ENCODE assay signal across 22 cellular contexts in the genomic region with DNA sequence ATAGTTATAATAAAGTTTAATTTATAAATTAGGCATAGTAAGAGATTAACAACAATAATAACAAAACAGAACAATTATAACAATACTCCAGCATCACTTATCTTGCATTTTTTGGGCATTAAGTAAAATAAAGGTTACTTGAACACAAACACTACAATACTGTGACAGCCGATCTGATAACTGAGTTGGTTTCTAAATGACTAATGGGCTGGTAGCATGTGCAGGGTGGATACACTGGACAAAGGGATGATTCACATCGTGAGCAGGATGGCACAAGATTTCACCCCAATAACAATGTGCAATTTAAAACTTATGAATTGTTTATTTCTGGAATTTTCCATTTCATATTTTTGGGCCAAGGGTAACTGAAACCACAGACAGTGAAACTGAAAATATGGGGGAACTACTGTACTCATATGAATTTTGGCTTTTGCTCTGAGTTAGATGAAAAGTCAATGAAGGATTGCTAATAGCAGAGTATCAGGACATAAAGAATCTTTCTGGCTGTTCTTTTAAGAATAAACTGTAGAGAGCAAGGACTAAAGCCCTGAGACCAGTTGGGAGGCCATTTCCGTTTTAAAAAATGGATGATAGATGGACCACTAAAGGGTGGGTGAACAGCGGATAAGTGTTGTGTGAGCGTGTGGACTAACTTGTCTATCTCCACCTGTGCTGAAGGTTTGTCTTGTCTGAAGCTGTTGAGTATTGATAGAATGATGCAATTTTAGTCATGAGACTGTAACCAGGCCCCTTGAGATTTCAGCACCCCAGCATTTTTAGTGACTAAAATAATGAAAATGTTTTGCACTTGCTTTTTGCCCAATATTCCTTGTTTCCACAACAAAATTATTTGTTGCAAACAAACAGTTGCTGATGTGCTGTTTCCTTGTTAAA. TPM values are rescaled to one million over a fixed set of nuclear protein-coding genes. Genes with fewer than 3 reads are reported as not detected.
DNase-seq lines count a peak whose midpoint lies in the region; ATAC-seq, FAIRE-seq and TF ChIP-seq lines count a peak whose summit lies in the region.
"Had no signal": no experiment of that assay in that cellular context is flagged by ENCODE, and none has a peak within 500 bp of the region (broad histone marks: within the 10 kb centered on the region; RNA-seq: fewer than 3 reads in every experiment).

No MANE protein-coding gene starts in this region.

- H3K4me3 ChIP-seq in GM12878 = no peak overlapping the region
- H3K4me3 ChIP-seq: tibial artery had no signal

- SMC1A ChIA-PET in GM12878 (lab: Charles Lee; ENCODE audit: uncharacterized antibody, unreplicated experiment) = no interaction called here

- no peak for TF ChIP-seq RAD21 in GM12878 (IDR thresholded peaks at IDR 0.05; ENCODE audit: insufficient read depth, low read depth, low read length)

- no peaks in the 10 kb centered on the region for H3K36me3 ChIP-seq in GM12878 (ENCODE audit: control insufficient read depth in 2 of 2, insufficient read depth in 2 of 2, low read length in 1 of 2)
- H3K36me3 ChIP-seq: tibial artery had no signal

- H3K4me1 Mint-ChIP-seq in activated T-cell treated with anti-CD3 and anti-CD28 coated beads, Interleukin-2, amount 50 U/mL, for 72 hours (ENCODE audit: low read depth) = peaks cover 11% of the 10 kb centered on the region
- H3K4me1 Mint-ChIP-seq in stimulated activated memory B cell treated with anti-CD40 and anti-IgM and Interleukin-4, amounts not matched to agents 10 μg/mL and 1 μg/mL and 100 μg/mL, for 72 hours = peaks cover 20% of the 10 kb centered on the region
- no peaks in the 10 kb centered on the region for H3K4me1 Mint-ChIP-seq in glutamatergic neuron (ENCODE audit: low read depth, unreplicated experiment)

- no peak for DNase-seq in activated T-cell treated with anti-CD3 and anti-CD28 coated beads, Interleukin-2, amount 50 U/mL, for 72 hours
- DNase-seq in activated T-cell treated with anti-CD3 and anti-CD28 coated beads, Interleukin-2, amount 50 U/mL, for 48 hours = no peak
- DNase-seq in HPDE6-E6E7 (ENCODE audit: extremely low spot score) (peak; percentile 94), GM12878 (ENCODE audit: low read depth, low spot score) (peak; percentile 17), NCI-H510A (lab: John Stamatoyannopoulos, UW) (no peak), glutamatergic neuron (no peak)
- DNase-seq: activated CD8-positive, alpha-beta memory T cell treated with anti-CD3 and anti-CD28 coated beads, Interleukin-2, amount 50 U/mL, for 4 hours; GDM1; H7; KBM-7; midbrain; NCI-H524; right cardiac atrium; stimulated activated CD4-positive, alpha-beta T cell treated with anti-CD3 and anti-CD28 coated beads, Interleukin-2, amount 100 ng/mL, for 48 hours; stimulated activated CD8-positive, alpha-beta memory T cell treated with anti-CD3 and anti-CD28 coated beads, Interleukin-4, amount 100 ng/mL, for 48 hours; SW 1271; tibial artery had no signal

- POLR2A ChIA-PET in GM12878 (lab: Charles Lee) = no interaction called here

- H2AFZ ChIP-seq in GM12878 (ENCODE audit: control insufficient read depth, low read depth, low read length) = no peak overlapping the region

- no peak for TF ChIP-seq POLR2A in GM12878 (IDR thresholded peaks at IDR 0.05; ENCODE audit: low read depth, low read length)

- H3K4me2 ChIP-seq in GM12878 (ENCODE audit: control insufficient read depth, insufficient read depth) = no peak overlapping the region; the same call in 1 of the 2 replicates

- H3K36me3 Mint-ChIP-seq in activated T-cell treated with anti-CD3 and anti-CD28 coated beads, Interleukin-2, amount 50 U/mL, for 72 hours (ENCODE audit: insufficient read depth in 2 of 2) = no peaks in the 10 kb centered on the region
- H3K36me3 Mint-ChIP-seq in stimulated activated memory B cell treated with anti-CD40 and anti-IgM and Interleukin-4, amounts not matched to agents 10 μg/mL and 1 μg/mL and 100 μg/mL, for 72 hours = no peaks in the 10 kb centered on the region
- no peaks in the 10 kb centered on the region for H3K36me3 Mint-ChIP-seq in glutamatergic neuron (ENCODE audit: unreplicated experiment)

- intact Hi-C loops in GM12878 (cut with micrococcal nuclease; ENCODE audit: unreplicated experiment) = no loop called here

- no peaks in the 10 kb centered on the region for H3K79me2 ChIP-seq in GM12878 (ENCODE audit: control insufficient read depth, insufficient read depth, low read length)

- CTCF ChIA-PET in GM12878 (lab: Yijun Ruan, JAX) = no interaction called here

- TF ChIP-seq CTCF in GM12878 (IDR thresholded peaks at IDR 0.05 in 2 of 3, conservative IDR thresholded peaks at IDR 0.05 in 1 of 3; ENCODE audit: control insufficient read depth in 2 of 3, extremely low read depth in 1 of 3, insufficient read depth in 1 of 3, low read depth in 3 of 3, low read length in 3 of 3) (no peak), glutamatergic neuron (IDR thresholded peaks at IDR 0.05; ENCODE audit: partially characterized antibody, unreplicated experiment) (no peak)

- in situ Hi-C loops in GM12878 (cut with MboI) = no loop called here

- WGBS in GM12878 (ENCODE audit: insufficient coverage, insufficient replicate concordance, low lambda C conversion rate, missing lambda C conversion rate) = 20% methylated on average over 5 of the region's 5 CpGs

- H3K4me1 ChIP-seq in GM12878 (ENCODE audit: control insufficient read depth, insufficient read depth, low read length) = peaks cover 5% of the 10 kb centered on the region
- H3K4me1 ChIP-seq: tibial artery had no signal

- no peak for TF ChIP-seq EP300 in GM12878 (IDR thresholded peaks at IDR 0.05; ENCODE audit: borderline replicate concordance in 1 of 2, control insufficient read depth in 1 of 2, low read depth in 2 of 2, low read length in 2 of 2)

- peaks cover 44% of the 10 kb centered on the region for H3K27me3 Mint-ChIP-seq in activated T-cell treated with anti-CD3 and anti-CD28 coated beads, Interleukin-2, amount 50 U/mL, for 72 hours (ENCODE audit: low read depth)
- H3K27me3 Mint-ChIP-seq in stimulated activated memory B cell treated with anti-CD40 and anti-IgM and Interleukin-4, amounts not matched to agents 10 μg/mL and 1 μg/mL and 100 μg/mL, for 72 hours = peaks cover 62% of the 10 kb centered on the region
- no peaks in the 10 kb centered on the region for H3K27me3 Mint-ChIP-seq in glutamatergic neuron (ENCODE audit: unreplicated experiment)

- H3K27ac ChIP-seq in GM12878 (ENCODE audit: control insufficient read depth, insufficient read depth) = no peak overlapping the region
- H3K27ac ChIP-seq: tibial artery had no signal

- peak; percentile 54 for FAIRE-seq in GM12878 (lab: Jason Lieb, UNC)

- peak; percentile 55 to 62 for ATAC-seq in activated T-cell treated with anti-CD3 and anti-CD28 coated beads, Interleukin-2, amount 50 U/mL, for 72 hours (replicated peaks in 1 of 2)
- ATAC-seq in GM12878 (peak; percentile 85), HG03196 (IDR thresholded peaks at IDR 0.05; ENCODE audit: unreplicated experiment) (no peak)
- peak; percentile 78 for ATAC-seq in stimulated activated memory B cell treated with anti-CD40 and anti-IgM and Interleukin-4, amounts not matched to agents 10 μg/mL and 1 μg/mL and 100 μg/mL, for 72 hours
- ATAC-seq: right cardiac atrium had no signal

- no peaks in the 10 kb centered on the region for H3K9me3 Mint-ChIP-seq in activated T-cell treated with anti-CD3 and anti-CD28 coated beads, Interleukin-2, amount 50 U/mL, for 72 hours
- no peaks in the 10 kb centered on the region for H3K9me3 Mint-ChIP-seq in stimulated activated memory B cell treated with anti-CD40 and anti-IgM and Interleukin-4, amounts not matched to agents 10 μg/mL and 1 μg/mL and 100 μg/mL, for 72 hours
- no peaks in the 10 kb centered on the region for H3K9me3 Mint-ChIP-seq in glutamatergic neuron (ENCODE audit: unreplicated experiment)

- H3K9me3 ChIP-seq in GM12878 (replicated peaks; ENCODE audit: control insufficient read depth, insufficient read depth, low read length) = no peaks in the 10 kb centered on the region; the same call in 2 of the 3 replicates
- H3K9me3 ChIP-seq: tibial artery had no signal

- no peaks in the 10 kb centered on the region for H4K20me1 ChIP-seq in GM12878 (ENCODE audit: control insufficient read depth, insufficient read depth)

- peaks cover 0 to 2% of the 10 kb centered on the region in 2 experiments; a peak in 1 of 4 replicates for H3K27me3 ChIP-seq in GM12878 (replicated peaks in 1 of 2; ENCODE audit: control insufficient read depth in 2 of 2, insufficient read depth in 2 of 2, low read length in 1 of 2)

- no peak overlapping the region for H3K4me3 Mint-ChIP-seq in activated T-cell treated with anti-CD3 and anti-CD28 coated beads, Interleukin-2, amount 50 U/mL, for 72 hours
- H3K4me3 Mint-ChIP-seq in stimulated activated memory B cell treated with anti-CD40 and anti-IgM and Interleukin-4, amounts not matched to agents 10 μg/mL and 1 μg/mL and 100 μg/mL, for 72 hours = no peak overlapping the region
- no peak overlapping the region for H3K4me3 Mint-ChIP-seq in glutamatergic neuron (ENCODE audit: unreplicated experiment)

- no peak overlapping the region for H3K9ac ChIP-seq in GM12878 (ENCODE audit: control insufficient read depth, insufficient read depth, low read length)

- no TSS peak for BruUV-seq in GM12878 (replicated peaks; lab: Mats Ljungman, UMichigan)

- RAD21 ChIA-PET in GM12878 (lab: Charles Lee; ENCODE audit: unreplicated experiment) = no interaction called here

- no peak overlapping the region for H3K27ac Mint-ChIP-seq in activated T-cell treated with anti-CD3 and anti-CD28 coated beads, Interleukin-2, amount 50 U/mL, for 72 hours
- no peak overlapping the region for H3K27ac Mint-ChIP-seq in stimulated activated memory B cell treated with anti-CD40 and anti-IgM and Interleukin-4, amounts not matched to agents 10 μg/mL and 1 μg/mL and 100 μg/mL, for 72 hours
- H3K27ac Mint-ChIP-seq in glutamatergic neuron (ENCODE audit: unreplicated experiment) = no peak overlapping the region

RNA-seq across cellular contexts. Expression of a gene that starts 8.2 kb away (rescaled TPM):
- total RNA-seq in activated T-cell treated with anti-CD3 and anti-CD28 coated beads, Interleukin-2, amount 50 U/mL, for 72 hours = not detected
- total RNA-seq in GM12878 (2013; cell fraction: nucleolus; rRNA removed) = not detected in 2 replicates
- not detected in 2 replicates for total RNA-seq in GM12878 (2014; rRNA removed)
- total RNA-seq in GM12878 (2014; rRNA removed; fragmentation: Illumina TruSeq; extraction: Trizol) = not detected in 2 replicates
- not detected in 2 replicates for total RNA-seq in GM12878 (2021)
- not detected for polyA plus RNA-seq in GM12878 (2011; ENCODE audit: low read depth)
- polyA plus RNA-seq in GM12878 (2011; rRNA removed) = not detected in 2 replicates
- polyA plus RNA-seq in GM12878 (2011; cell fraction: cytosol; rRNA removed) = not detected in 2 replicates
- polyA plus RNA-seq in GM12878 (2011; cell fraction: nucleus; rRNA removed) = not detected in 2 replicates
- polyA plus RNA-seq in GM12878 (2012) = not detected in 2 replicates
- polyA plus RNA-seq in GM12878 (2014; fragmentation: Illumina TruSeq; extraction: Trizol) = not detected in 2 replicates
- polyA plus RNA-seq in GM12878 (2014; fragmentation: Nextera tagmentation; extraction: Ambion mirVana) = not detected
- not detected in 2 replicates for polyA plus RNA-seq in GM12878 (2014; rRNA removed)
- polyA plus RNA-seq in GM12878 (2016; fragmentation: Nextera tagmentation; extraction: Ambion mirVana) = not detected
- polyA minus RNA-seq in GM12878 (2011; rRNA and poly(A)+ RNA removed) = not detected in 2 replicates
- not detected in 2 replicates for polyA minus RNA-seq in GM12878 (2011; cell fraction: cytosol; rRNA and poly(A)+ RNA removed)
- polyA minus RNA-seq in GM12878 (2011; cell fraction: nucleus; rRNA and poly(A)+ RNA removed) = not detected in 2 replicates
- not detected for total RNA-seq in glutamatergic neuron (ENCODE audit: unreplicated experiment)
- total RNA-seq: cerebellum, H7, kidney epithelial cell, right cardiac atrium had no signal
- polyA plus RNA-seq: AG04450, right cardiac atrium had no signal

RNA-seq across cellular contexts. Expression of a gene that starts 32.1 kb away (rescaled TPM):
- total RNA-seq in activated T-cell treated with anti-CD3 and anti-CD28 coated beads, Interleukin-2, amount 50 U/mL, for 72 hours = not detected
- not detected in 2 replicates for total RNA-seq in GM12878 (2013; cell fraction: nucleolus; rRNA removed)
- total RNA-seq in GM12878 (2014; rRNA removed) (not detected in 2 replicates), GM12878 (2014; rRNA removed; fragmentation: Illumina TruSeq; extraction: Trizol) (not detected in 2 replicates), GM12878 (2021) (not detected in 2 replicates), glutamatergic neuron (ENCODE audit: unreplicated experiment) (not detected)
- polyA plus RNA-seq in GM12878 (2011; ENCODE audit: low read depth) = not detected
- polyA plus RNA-seq in GM12878 (2011; rRNA removed) (not detected in 2 replicates), GM12878 (2014; fragmentation: Illumina TruSeq; extraction: Trizol) (not detected in 2 replicates), GM12878 (2014; fragmentation: Nextera tagmentation; extraction: Ambion mirVana) (not detected), GM12878 (2014; rRNA removed) (not detected in 2 replicates), GM12878 (2016; fragmentation: Nextera tagmentation; extraction: Ambion mirVana) (not detected)
- polyA plus RNA-seq in GM12878 (2011; cell fraction: cytosol; rRNA removed) = not detected in 2 replicates
- not detected in 2 replicates for polyA plus RNA-seq in GM12878 (2011; cell fraction: nucleus; rRNA removed)
- polyA plus RNA-seq in GM12878 (2012) = not detected in 2 replicates
- not detected in 2 replicates for polyA minus RNA-seq in GM12878 (2011; rRNA and poly(A)+ RNA removed)
- not detected in 2 replicates for polyA minus RNA-seq in GM12878 (2011; cell fraction: cytosol; rRNA and poly(A)+ RNA removed)
- polyA minus RNA-seq in GM12878 (2011; cell fraction: nucleus; rRNA and poly(A)+ RNA removed) = not detected in 2 replicates
- total RNA-seq: cerebellum, H7, kidney epithelial cell, right cardiac atrium had no signal
- polyA plus RNA-seq: AG04450, right cardiac atrium had no signal

RNA-seq across cellular contexts. Expression of a gene that starts 37.6 kb away (rescaled TPM):
- total RNA-seq in activated T-cell treated with anti-CD3 and anti-CD28 coated beads, Interleukin-2, amount 50 U/mL, for 72 hours = 1 to 10 TPM; 1.2 to 1.8 TPM
- not detected in 2 replicates for total RNA-seq in GM12878 (2013; cell fraction: nucleolus; rRNA removed)
- not detected in 2 replicates for total RNA-seq in GM12878 (2014; rRNA removed)
- total RNA-seq in GM12878 (2014; rRNA removed; fragmentation: Illumina TruSeq; extraction: Trizol) = not detected in 2 replicates
- total RNA-seq in GM12878 (2021) = not detected in 2 replicates
- polyA plus RNA-seq in GM12878 (2011; ENCODE audit: low read depth) = 4.2 TPM
- polyA plus RNA-seq in GM12878 (2011; rRNA removed) = not detected in 2 replicates
- polyA plus RNA-seq in GM12878 (2011; cell fraction: cytosol; rRNA removed) = not detected in 2 replicates
- polyA plus RNA-seq in GM12878 (2011; cell fraction: nucleus; rRNA removed) = 0.21 TPM in 1 of 2 replicates, not detected in the other
- 2.4 and 5.3 TPM in 2 replicates for polyA plus RNA-seq in GM12878 (2012)
- polyA plus RNA-seq in GM12878 (2014; fragmentation: Illumina TruSeq; extraction: Trizol) = not detected in 2 replicates
- under 1 TPM in 1 of 2 experiments, not detected in 1; 0.13 TPM for polyA plus RNA-seq in GM12878 (2014; fragmentation: Nextera tagmentation; extraction: Ambion mirVana)
- polyA plus RNA-seq in GM12878 (2014; rRNA removed) = not detected in 2 replicates
- polyA plus RNA-seq in GM12878 (2016; fragmentation: Nextera tagmentation; extraction: Ambion mirVana) = not detected
- not detected in 2 replicates for polyA minus RNA-seq in GM12878 (2011; rRNA and poly(A)+ RNA removed)
- not detected in 2 replicates for polyA minus RNA-seq in GM12878 (2011; cell fraction: cytosol; rRNA and poly(A)+ RNA removed)
- polyA minus RNA-seq in GM12878 (2011; cell fraction: nucleus; rRNA and poly(A)+ RNA removed) = not detected in 2 replicates
- total RNA-seq in glutamatergic neuron (ENCODE audit: unreplicated experiment) = 4.8 TPM
- polyA plus RNA-seq: AG04450 had no signal

RNA-seq across cellular contexts. Expression of a gene that starts 40.0 kb away (rescaled TPM):
- not detected for total RNA-seq in activated T-cell treated with anti-CD3 and anti-CD28 coated beads, Interleukin-2, amount 50 U/mL, for 72 hours
- total RNA-seq in GM12878 (2013; cell fraction: nucleolus; rRNA removed) = not detected in 2 replicates
- total RNA-seq in GM12878 (2014; rRNA removed) (not detected in 2 replicates), GM12878 (2014; rRNA removed; fragmentation: Illumina TruSeq; extraction: Trizol) (not detected in 2 replicates), GM12878 (2021) (not detected in 2 replicates), glutamatergic neuron (ENCODE audit: unreplicated experiment) (not detected)
- not detected for polyA plus RNA-seq in GM12878 (2011; ENCODE audit: low read depth)
- polyA plus RNA-seq in GM12878 (2011; rRNA removed) (not detected in 2 replicates), GM12878 (2014; fragmentation: Illumina TruSeq; extraction: Trizol) (not detected in 2 replicates), GM12878 (2014; fragmentation: Nextera tagmentation; extraction: Ambion mirVana) (not detected), GM12878 (2014; rRNA removed) (not detected in 2 replicates), GM12878 (2016; fragmentation: Nextera tagmentation; extraction: Ambion mirVana) (not detected)
- polyA plus RNA-seq in GM12878 (2011; cell fraction: cytosol; rRNA removed) = not detected in 2 replicates
- polyA plus RNA-seq in GM12878 (2011; cell fraction: nucleus; rRNA removed) = not detected in 2 replicates
- polyA plus RNA-seq in GM12878 (2012) = not detected in 2 replicates
- not detected in 2 replicates for polyA minus RNA-seq in GM12878 (2011; rRNA and poly(A)+ RNA removed)
- not detected in 2 replicates for polyA minus RNA-seq in GM12878 (2011; cell fraction: cytosol; rRNA and poly(A)+ RNA removed)
- polyA minus RNA-seq in GM12878 (2011; cell fraction: nucleus; rRNA and poly(A)+ RNA removed) = not detected in 2 replicates
- total RNA-seq: cerebellum, kidney epithelial cell had no signal
- polyA plus RNA-seq: AG04450, right cardiac atrium had no signal

Comparison
In these comparisons a context has a peak if more than half of its experiments do, and no peak if none do; other contexts are left out.
1. DNase-seq: peak in HPDE6-E6E7 (single experiment) and GM12878 (single experiment); none in activated T-cell treated with anti-CD3 and anti-CD28 coated beads, Interleukin-2, amount 50 U/mL, for 72 hours (0 of 2), activated T-cell treated with anti-CD3 and anti-CD28 coated beads, Interleukin-2, amount 50 U/mL, for 48 hours (0 of 2), NCI-H510A (single experiment) and glutamatergic neuron (single experiment).